30 cellular contexts compared by ENCODE assay signal in genomic region chrX:15277594-15277993, GRCh38. TPM values are rescaled to one million over a fixed set of nuclear protein-coding genes. Genes with fewer than 3 reads are reported as not detected.
"Had no signal": no experiment of that assay in that cellular context is flagged by ENCODE, and none has a peak within 500 bp of the region (broad histone marks: within the 10 kb centered on the region; RNA-seq: fewer than 3 reads in every experiment).

No MANE protein-coding gene starts in this region.

- H3K9me3 ChIP-seq: adrenal gland, transverse colon, vagina had no signal

- H3K4me1 ChIP-seq: adrenal gland, breast epithelium, transverse colon, vagina had no signal

- H3K36me3 ChIP-seq: adrenal gland, breast epithelium, transverse colon, vagina had no signal

- H3K4me3 ChIP-seq: adrenal gland, breast epithelium, lung, transverse colon, vagina had no signal

- ATAC-seq: activated T-cell treated with anti-CD3 and anti-CD28 coated beads, Interleukin-2, amount 50 U/mL, for 4 hours; naive thymus-derived CD4-positive, alpha-beta T cell had no signal

- H3K27me3 ChIP-seq: transverse colon, vagina had no signal

- FAIRE-seq: islet of Langerhans had no signal

- H3K27ac Mint-ChIP-seq: activated naive CD8-positive, alpha-beta T cell; activated T-helper 2 cell treated with anti-CD3 and anti-CD28 coated beads, Interferon-gamma antibody, Interleukin-2, Interleukin-4, amounts not matched to agents 10 μg/mL and 5 μg/mL and 100 μg/mL, durations not matched to agents 14 hours and 24 hours and 36 hours; endodermal cell; stimulated activated naive CD8-positive, alpha-beta T cell treated with anti-CD3 and anti-CD28 coated beads, Interleukin-15, Interleukin-2, amounts not matched to agents 100 ng/mL and 50 ng/mL, for 24 hours had no signal

- DNase-seq: activated CD4-positive, alpha-beta T cell treated with anti-CD3 and anti-CD28 coated beads for 4 hours; activated CD4-positive, alpha-beta T cell treated with anti-CD3 and anti-CD28 coated beads, Interleukin-2, amount 50 U/mL, for 48 hours; activated CD4-positive, CD25-positive, alpha-beta regulatory T cell; activated CD8-positive, alpha-beta memory T cell treated with anti-CD3 and anti-CD28 coated beads, Interleukin-2, amount 50 U/mL, for 48 hours; activated naive CD4-positive, alpha-beta T cell; activated T-cell treated with anti-CD3 and anti-CD28 coated beads, Interleukin-2, amount 50 U/mL, for 4 hours; cortex of kidney; endodermal cell; foreskin melanocyte; glutamatergic neuron; hypothalamus; naive thymus-derived CD4-positive, alpha-beta T cell; occipital lobe; stimulated activated CD4-positive, alpha-beta T cell treated with anti-CD3 and anti-CD28 coated beads, Interleukin-1b, Interleukin-23, amount 100 ng/mL, for 48 hours; T-helper 9 cell; transverse colon had no signal

- H3K4me1 Mint-ChIP-seq: endodermal cell; naive thymus-derived CD4-positive, alpha-beta T cell; neural crest cell had no signal

- H3K9me3 Mint-ChIP-seq: activated T-cell treated with anti-CD3 and anti-CD28 coated beads, Interleukin-2, amount 50 U/mL, for 4 hours; activated T-helper 2 cell treated with anti-CD3 and anti-CD28 coated beads, Interferon-gamma antibody, Interleukin-2, Interleukin-4, amounts not matched to agents 10 μg/mL and 5 μg/mL and 100 μg/mL, durations not matched to agents 14 hours and 24 hours and 36 hours; stimulated activated naive CD8-positive, alpha-beta T cell treated with anti-CD3 and anti-CD28 coated beads, Interleukin-15, Interleukin-2, amounts not matched to agents 100 ng/mL and 50 ng/mL, for 24 hours had no signal

- H3K4me3 Mint-ChIP-seq: activated naive CD8-positive, alpha-beta T cell; activated T-cell treated with anti-CD3 and anti-CD28 coated beads, Interleukin-2, amount 50 U/mL, for 4 hours; endodermal cell; naive thymus-derived CD4-positive, alpha-beta T cell; neural crest cell; stimulated activated naive CD8-positive, alpha-beta T cell treated with anti-CD3 and anti-CD28 coated beads, Interleukin-15, Interleukin-2, amounts not matched to agents 100 ng/mL and 50 ng/mL, for 24 hours had no signal

- H3K27ac ChIP-seq: adrenal gland, breast epithelium, transverse colon, vagina had no signal

RNA-seq across cellular contexts. Expression of gene ASB9, which starts 7.7 kb away (rescaled TPM):
- polyA plus RNA-seq: fibroblast of lung had no signal

RNA-seq across cellular contexts. Expression of gene ASB11, which starts 37.8 kb away (rescaled TPM):
- total RNA-seq: activated CD8-positive, alpha-beta memory T cell treated with anti-CD3 and anti-CD28 coated beads for 36 hours; activated T-cell treated with anti-CD3 and anti-CD28 coated beads, Interleukin-2, amount 50 U/mL, for 4 hours; activated T-helper 2 cell treated with anti-CD3 and anti-CD28 coated beads, Interferon-gamma antibody, Interleukin-2, Interleukin-4, amounts not matched to agents 10 μg/mL and 5 μg/mL and 100 μg/mL, durations not matched to agents 14 hours and 24 hours and 36 hours; breast epithelium; endodermal cell; fibroblast of lung; mesenteric fat pad; mucosa of gallbladder; naive thymus-derived CD4-positive, alpha-beta T cell; neural crest cell; occipital lobe; T-helper 1 cell treated with Interleukin-12 subunit alpha and Interleukin-12 subunit beta and Interleukin-4 antibody, amounts not matched to agents 30 ng/mL and 1 ng/mL, for 36 hours; vagina had no signal
- polyA plus RNA-seq: adrenal gland; fibroblast of lung; naive thymus-derived CD4-positive, alpha-beta T cell had no signal
